ENCODE assay signal across 12 cellular contexts in the genomic region with DNA sequence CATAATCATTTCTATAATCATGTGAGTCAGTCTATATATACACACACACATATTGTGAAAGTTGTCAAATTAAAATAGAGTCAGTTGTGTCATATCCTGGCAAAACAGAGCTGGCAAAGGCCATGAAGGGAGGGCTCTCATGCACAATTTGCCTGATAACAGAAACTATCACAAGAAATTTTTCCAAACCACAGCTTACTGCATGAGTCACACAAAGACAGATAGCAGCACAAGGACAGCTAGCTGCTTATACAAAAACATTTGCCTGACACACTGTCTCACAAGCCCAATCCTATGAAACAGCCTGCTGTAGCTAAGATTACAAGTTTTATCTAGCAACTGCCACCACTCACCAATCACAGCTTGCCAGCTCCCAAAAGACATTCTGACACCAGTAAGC.
DNase-seq lines count a peak whose midpoint lies in the region; TF ChIP-seq lines count a peak whose summit lies in the region.
"Had no signal": no experiment of that assay in that cellular context is flagged by ENCODE, and none has a peak within 500 bp of the region (broad histone marks: within the 10 kb centered on the region; RNA-seq: fewer than 3 reads in every experiment).

No MANE protein-coding gene starts in this region.

- H3K27ac Mint-ChIP-seq in endothelial cell (ENCODE audit: unreplicated experiment) (peak overlapping the region; percentile 11), mesothelial cell of epicardium (peak overlapping the region; percentile 39)

- H3K4me3 Mint-ChIP-seq in endothelial cell (ENCODE audit: unreplicated experiment) (no peak overlapping the region), mesothelial cell of epicardium (no peak overlapping the region)

- H3K9me3 Mint-ChIP-seq in endothelial cell (ENCODE audit: unreplicated experiment), result no peaks in the 10 kb centered on the region
- no peaks in the 10 kb centered on the region for H3K9me3 Mint-ChIP-seq in mesothelial cell of epicardium

- DNase-seq in HCEC 1CT (peak; percentile 2), RKO (ENCODE audit: low spot score) (peak; percentile 7), endothelial cell (ENCODE audit: low spot score) (no peak), mesothelial cell of epicardium (ENCODE audit: low spot score in 2 of 2, unreplicated experiment in 2 of 2) (no peak), HuH-7 (ENCODE audit: low spot score) (no peak), occipital lobe (lab: John Stamatoyannopoulos, UW) (no peak), G401 (ENCODE audit: low spot score) (no peak)
- DNase-seq: activated effector memory CD4-positive, alpha-beta T cell treated with anti-CD3 and anti-CD28 coated beads, Interleukin-2, amount 50 U/mL, for 16 hours; dermis blood vessel endothelial cell; DMS153; NK-92 treated with Interleukin-12 subunit alpha and Interleukin-12 subunit beta, amount 100 ng/mL, for 24 hours; stimulated activated CD4-positive, alpha-beta T cell treated with anti-CD3 and anti-CD28 coated beads, Interleukin-12 subunit alpha, Interleukin-12 subunit beta, amount 100 ng/mL, for 4 hours had no signal

- in situ Hi-C loops in G401 (cut with HindIII; ENCODE audit: low sequenced_read_pairs), result no loop called here

- H3K36me3 Mint-ChIP-seq in endothelial cell (ENCODE audit: low read depth, unreplicated experiment) (no peaks in the 10 kb centered on the region), mesothelial cell of epicardium (no peaks in the 10 kb centered on the region)

- H3K4me1 Mint-ChIP-seq in endothelial cell (ENCODE audit: unreplicated experiment) (peaks cover 4% of the 10 kb centered on the region), mesothelial cell of epicardium (peaks cover 16% of the 10 kb centered on the region)

- TF ChIP-seq CTCF in endothelial cell (IDR thresholded peaks at IDR 0.05; ENCODE audit: unreplicated experiment), result no peak
- TF ChIP-seq CTCF in mesothelial cell of epicardium (IDR thresholded peaks at IDR 0.05; ENCODE audit: unreplicated experiment), result no peak

- no peaks in the 10 kb centered on the region for H3K27me3 Mint-ChIP-seq in endothelial cell (ENCODE audit: unreplicated experiment)
- no peaks in the 10 kb centered on the region for H3K27me3 Mint-ChIP-seq in mesothelial cell of epicardium (ENCODE audit: low read depth)

Comparison
In these comparisons a context has a peak if more than half of its experiments do, and no peak if none do; other contexts are left out.
1. DNase-seq: peak in HCEC 1CT (single experiment) and RKO (single experiment); none in endothelial cell (single experiment), mesothelial cell of epicardium (0 of 2), HuH-7 (single experiment), occipital lobe (single experiment) and G401 (single experiment).